1 cellular context compared by ENCODE assay signal in genomic region chr17:59621771-59622170, GRCh38.
TF ChIP-seq lines count a peak whose summit lies in the region.

No MANE protein-coding gene starts in this region.

TF ChIP-seq in GM12878, 131 proteins besides CTCF, POLR2A, EP300 and RAD21 (continued from another document):
- TF ChIP-seq BCLAF1 (IDR thresholded peaks at IDR 0.05) (no peak), ZNF687 (IDR thresholded peaks at IDR 0.05) (no peak), ZBED1 (IDR thresholded peaks at IDR 0.05; ENCODE audit: borderline replicate concordance) (no peak), SMC3 (IDR thresholded peaks at IDR 0.05; ENCODE audit: borderline replicate concordance, low read length) (no peak), FOXM1 (IDR thresholded peaks at IDR 0.05; ENCODE audit: low read depth, low read length) (no peak), ZBTB33 (IDR thresholded peaks at IDR 0.05) (no peak), NR2C1 (IDR thresholded peaks at IDR 0.05) (no peak), NBN (IDR thresholded peaks at IDR 0.05) (no peak), ZBTB40 (IDR thresholded peaks at IDR 0.05; ENCODE audit: borderline replicate concordance) (no peak), CREM (IDR thresholded peaks at IDR 0.05; ENCODE audit: low read depth) (no peak), ZNF207 (IDR thresholded peaks at IDR 0.05; ENCODE audit: borderline replicate concordance) (no peak)
